In genomic region chr4:86101841-86102240, GRCh38 we compare ENCODE assay signal across 21 cellular contexts.
"Had no signal": no experiment of that assay in that cellular context is flagged by ENCODE, and none has a peak within 500 bp of the region (broad histone marks: within the 10 kb centered on the region; RNA-seq: fewer than 3 reads in every experiment).

No MANE protein-coding gene starts in this region.

- ATAC-seq: HepG2, SK-N-SH treated with all-trans-retinoic acid at 6 μM for 48 hours had no signal

- DNase-seq: IMR-90, Kasumi-1, KG1, MV-4-11, NCI-H1048, NCI-H1105, NCI-H1417, NCI-H1436 treated with DMSO at 0.1 percent for 48 hours, NCI-H1694, NCI-H187 treated with DMSO at 0.1 percent for 48 hours, NCI-H2029 treated with DMSO at 0.1 percent for 48 hours, NCI-H2171 treated with DMSO at 0.1 percent for 48 hours, NCI-H345, NCI-H446 treated with DMSO at 0.1 percent for 48 hours, NCI-H524, NCI-H526 treated with DMSO at 0.1 percent for 48 hours, NCI-H748 treated with DMSO at 0.1 percent for 48 hours, Right ventricle myocardium superior, RPMI8226 had no signal
